Comparison of ENCODE assay signal across 23 cellular contexts in the genomic region with DNA sequence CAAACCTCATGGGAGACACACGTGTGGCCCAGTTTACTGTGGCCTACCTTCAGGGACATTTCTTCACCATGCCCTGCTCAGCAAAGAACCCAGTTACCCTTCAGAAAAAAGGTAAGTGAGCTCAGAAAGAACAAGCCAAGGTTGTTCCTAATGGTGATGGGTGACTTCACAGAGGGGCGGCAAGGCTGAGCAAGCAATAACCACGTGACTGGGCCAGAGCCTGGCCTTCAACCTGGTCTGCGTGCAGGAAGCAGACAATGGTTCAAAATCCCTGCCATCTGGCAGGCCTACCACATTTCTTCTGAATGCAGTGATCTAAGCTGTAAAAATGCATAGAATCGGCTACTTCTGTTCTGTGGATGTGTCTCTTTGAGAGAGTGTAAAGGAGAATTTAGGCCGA.
DNase-seq lines count a peak whose midpoint lies in the region; ATAC-seq, FAIRE-seq and TF ChIP-seq lines count a peak whose summit lies in the region.
"Had no signal": no experiment of that assay in that cellular context is flagged by ENCODE, and none has a peak within 500 bp of the region (broad histone marks: within the 10 kb centered on the region; RNA-seq: fewer than 3 reads in every experiment).

No MANE protein-coding gene starts in this region.

- H3K27ac ChIP-seq in HepG2 (ENCODE audit: extremely low read length, insufficient read depth, low read length) (no peak overlapping the region), right lobe of liver (no peak overlapping the region), K562 (ENCODE audit: extremely low read depth, low read depth, low read length) (no peak overlapping the region)
- H3K27ac ChIP-seq: BLaER1 treated with 17β-estradiol and CSF1 and Interleukin-3, amounts not matched to agents 10 nM and 100 nM; GM23248 had no signal

- H3K4me3 Mint-ChIP-seq in osteocyte (ENCODE audit: unreplicated experiment) (no peak overlapping the region), MCF 10A (ENCODE audit: unreplicated experiment) (no peak overlapping the region)
- H3K4me3 Mint-ChIP-seq: B cell; CD14-positive monocyte; CD4-positive, alpha-beta T cell; CD8-positive, alpha-beta memory T cell had no signal

- TF ChIP-seq POLR2A in HepG2 (IDR thresholded peaks at IDR 0.05; ENCODE audit: insufficient read depth in 1 of 2, low read depth in 2 of 2, low read length in 2 of 2), result no peak
- TF ChIP-seq POLR2A in right lobe of liver (IDR thresholded peaks at IDR 0.05), result no peak
- TF ChIP-seq POLR2A in K562 (conservative IDR thresholded peaks at IDR 0.05), result no peak

- H3K9ac ChIP-seq in HepG2 (ENCODE audit: insufficient read depth, low read depth, low read length) (no peak overlapping the region), K562 (ENCODE audit: insufficient read depth in 1 of 2, low read depth in 2 of 2, low read length in 2 of 2) (no peak overlapping the region)
- H3K9ac ChIP-seq: BLaER1 treated with 17β-estradiol and CSF1 and Interleukin-3, amounts not matched to agents 10 nM and 100 nM; GM23248 had no signal

- no peaks in the 10 kb centered on the region for H3K9me3 ChIP-seq in HepG2 (ENCODE audit: low read length)
- H3K9me3 ChIP-seq in right lobe of liver, result no peaks in the 10 kb centered on the region
- no peaks in the 10 kb centered on the region for H3K9me3 ChIP-seq in K562 (replicated peaks; ENCODE audit: control insufficient read depth, insufficient read depth, low read depth, low read length)

- no peak for TF ChIP-seq EP300 in HepG2 (IDR thresholded peaks at IDR 0.05; ENCODE audit: low read depth in 2 of 2, low read length in 2 of 2)
- TF ChIP-seq EP300 in HepG2 (CRISPR knock-in tag; IDR thresholded peaks at IDR 0.05; ENCODE audit: borderline replicate concordance), result no peak
- TF ChIP-seq EP300 in K562 (IDR thresholded peaks at IDR 0.05; ENCODE audit: low read length), result no peak

- peaks cover 2 to 8% of the 10 kb centered on the region in 2 experiments; a peak in 1 of 5 replicates for H3K27me3 ChIP-seq in HepG2 (ENCODE audit: control insufficient read depth in 1 of 2, insufficient read depth in 2 of 2, low read length in 2 of 2)
- H3K27me3 ChIP-seq in right lobe of liver, result no peaks in the 10 kb centered on the region
- H3K27me3 ChIP-seq in K562 (ENCODE audit: control insufficient read depth in 2 of 2, insufficient read depth in 2 of 2, low read length in 2 of 2), result no peaks in the 10 kb centered on the region; a peak in 1 of 5 replicates

- FAIRE-seq in HepG2 (lab: Jason Lieb, UNC) (no peak), K562 (lab: Jason Lieb, UNC) (no peak)
- FAIRE-seq: A204.1, D721Med, GM12878, GM19239, H1 had no signal

- TF ChIP-seq CTCF in HepG2 (CRISPR knock-in tag; IDR thresholded peaks at IDR 0.05), result no peak
- no peak for TF ChIP-seq CTCF in right lobe of liver (IDR thresholded peaks at IDR 0.05)
- TF ChIP-seq CTCF in K562 (IDR thresholded peaks at IDR 0.05 in 2 of 3, conservative IDR thresholded peaks at IDR 0.05 in 1 of 3; ENCODE audit: insufficient read depth in 2 of 3, low read depth in 1 of 3, low read length in 3 of 3), result no peak
- TF ChIP-seq CTCF in osteocyte (IDR thresholded peaks at IDR 0.05), result no peak
- no peak for TF ChIP-seq CTCF in MCF 10A (IDR thresholded peaks at IDR 0.05; ENCODE audit: unreplicated experiment)

- no peak for TF ChIP-seq RAD21 in HepG2 (CRISPR knock-in tag; IDR thresholded peaks at IDR 0.05)
- TF ChIP-seq RAD21 in K562 (CRISPR knock-in tag; conservative IDR thresholded peaks at IDR 0.05 in 1 of 2, IDR thresholded peaks at IDR 0.05 in 1 of 2), result no peak

- H2AFZ ChIP-seq in HepG2 (ENCODE audit: low read length), result no peak overlapping the region
- H2AFZ ChIP-seq in K562 (ENCODE audit: low read depth, low read length), result no peak overlapping the region
- H2AFZ ChIP-seq: GM23248 had no signal

- H3K4me3 ChIP-seq in HepG2 (replicated peaks in 1 of 3; ENCODE audit: insufficient read depth in 1 of 3, low read depth in 2 of 3, low read length in 3 of 3) (no peak overlapping the region), right lobe of liver (no peak overlapping the region), K562 (no peak overlapping the region)
- H3K4me3 ChIP-seq: BLaER1 treated with 17β-estradiol and CSF1 and Interleukin-3, amounts not matched to agents 10 nM and 100 nM; GM12878; GM23248 had no signal

- BruUV-seq in HepG2 (replicated peaks; lab: Mats Ljungman, UMichigan) (no TSS peak), K562 (replicated peaks; lab: Mats Ljungman, UMichigan) (no TSS peak), MCF 10A (replicated peaks; lab: Mats Ljungman, UMichigan) (no TSS peak)

- POLR2A ChIA-PET in HepG2 (lab: Yijun Ruan, JAX), result no interaction called here
- POLR2A ChIA-PET in K562 (lab: Yijun Ruan, JAX), result interaction anchor here (1.2 kb wide), 1 partner anchor 14 kb away, joined by 3 read pairs; no protein-coding TSS in a partner anchor
- POLR2A ChIA-PET in MCF 10A (lab: Yijun Ruan, JAX), result no interaction called here

- WGBS in HepG2 (ENCODE audit: low lambda C conversion rate), result 11% methylated on average over 6 of the region's 6 CpGs
- WGBS in right lobe of liver (ENCODE audit: insufficient coverage, low coverage, low lambda C conversion rate, missing lambda C conversion rate), result 61% methylated on average over 2 of the region's 6 CpGs
- WGBS in K562 (ENCODE audit: insufficient coverage, low coverage, missing lambda C conversion rate), result 3% methylated on average over 6 of the region's 6 CpGs

- H3K9me1 ChIP-seq in K562 (ENCODE audit: control insufficient read depth, insufficient read depth, low read length), result no peaks in the 10 kb centered on the region

- intact Hi-C loops in HepG2 (cut with micrococcal nuclease; ENCODE audit: unreplicated experiment) (no loop called here), right lobe of liver (cut with DNase I) (no loop called here), K562 (cut with micrococcal nuclease) (no loop called here), MCF 10A (cut with micrococcal nuclease) (no loop called here)

- H3K36me3 Mint-ChIP-seq in osteocyte (ENCODE audit: unreplicated experiment) (no peaks in the 10 kb centered on the region), MCF 10A (ENCODE audit: insufficient read depth, unreplicated experiment) (no peaks in the 10 kb centered on the region)
- H3K36me3 Mint-ChIP-seq: CD14-positive monocyte; CD8-positive, alpha-beta memory T cell had no signal

- H3K4me1 ChIP-seq in HepG2 (ENCODE audit: insufficient read depth, low read length) (no peaks in the 10 kb centered on the region), right lobe of liver (no peaks in the 10 kb centered on the region), K562 (replicated peaks in 1 of 2; ENCODE audit: control insufficient read depth in 2 of 2, insufficient read depth in 2 of 2, low read length in 2 of 2) (no peaks in the 10 kb centered on the region)

- H3K79me2 ChIP-seq in HepG2 (ENCODE audit: insufficient read depth, low read length), result no peaks in the 10 kb centered on the region
- H3K79me2 ChIP-seq in K562 (ENCODE audit: control insufficient read depth, insufficient read depth, low read length), result no peaks in the 10 kb centered on the region

- H3K4me2 ChIP-seq in HepG2 (ENCODE audit: low read depth, low read length), result no peak overlapping the region
- H3K4me2 ChIP-seq in K562 (ENCODE audit: insufficient read depth, low read length), result no peak overlapping the region

- H3K27ac Mint-ChIP-seq in osteocyte (ENCODE audit: unreplicated experiment) (no peak overlapping the region), MCF 10A (ENCODE audit: low read depth, unreplicated experiment) (no peak overlapping the region)
- H3K27ac Mint-ChIP-seq: B cell; CD14-positive monocyte; CD4-positive, alpha-beta T cell; CD8-positive, alpha-beta memory T cell had no signal

- CTCF ChIA-PET in HepG2 (lab: Yijun Ruan, JAX; ENCODE audit: low intra/inter-chr PET ratio, low total read pairs), result no interaction called here
- CTCF ChIA-PET in K562 (lab: Yijun Ruan, JAX; ENCODE audit: low intra/inter-chr PET ratio), result no interaction called here
- CTCF ChIA-PET in MCF 10A (lab: Yijun Ruan, JAX), result no interaction called here

- no peak for ATAC-seq in HepG2
- no peak for ATAC-seq in right lobe of liver
- no peak for ATAC-seq in K562
- no peak for ATAC-seq in HG02588 (IDR thresholded peaks at IDR 0.05; ENCODE audit: unreplicated experiment)
- ATAC-seq: GM12878 had no signal

- peaks cover 3% of the 10 kb centered on the region for H3K27me3 Mint-ChIP-seq in osteocyte (ENCODE audit: unreplicated experiment)
- H3K27me3 Mint-ChIP-seq in MCF 10A (ENCODE audit: insufficient read depth, unreplicated experiment), result no peaks in the 10 kb centered on the region
- H3K27me3 Mint-ChIP-seq: CD4-positive, alpha-beta T cell had no signal

- H3K9me3 Mint-ChIP-seq in osteocyte (ENCODE audit: unreplicated experiment) (no peaks in the 10 kb centered on the region), MCF 10A (ENCODE audit: unreplicated experiment) (peaks cover 6% of the 10 kb centered on the region)
- H3K9me3 Mint-ChIP-seq: CD4-positive, alpha-beta T cell had no signal

- H3K36me3 ChIP-seq in HepG2 (replicated peaks in 1 of 2; ENCODE audit: control insufficient read depth in 1 of 2, insufficient read depth in 2 of 2, low read length in 2 of 2), result no peaks in the 10 kb centered on the region
- H3K36me3 ChIP-seq in right lobe of liver, result no peaks in the 10 kb centered on the region
- H3K36me3 ChIP-seq in K562 (ENCODE audit: control insufficient read depth, insufficient read depth, low read length), result no peaks in the 10 kb centered on the region
- H3K36me3 ChIP-seq: BLaER1 treated with 17β-estradiol and CSF1 and Interleukin-3, amounts not matched to agents 10 nM and 100 nM had no signal

- no peaks in the 10 kb centered on the region for H4K20me1 ChIP-seq in HepG2 (ENCODE audit: insufficient read depth, low read length)
- H4K20me1 ChIP-seq in K562 (replicated peaks; ENCODE audit: control insufficient read depth, insufficient read depth, low read length), result no peaks in the 10 kb centered on the region
- H4K20me1 ChIP-seq: BLaER1 treated with 17β-estradiol and CSF1 and Interleukin-3, amounts not matched to agents 10 nM and 100 nM had no signal

- DNase-seq in HepG2 (ENCODE audit: low spot score) (no peak), right lobe of liver (no peak), K562 (ENCODE audit: extremely low read depth in 1 of 4, low spot score in 3 of 4) (no peak), osteocyte (ENCODE audit: extremely low spot score, unreplicated experiment) (peak; percentile 72), MCF 10A (ENCODE audit: unreplicated experiment) (no peak)
- DNase-seq: CD4-positive, alpha-beta T cell; CD8-positive, alpha-beta memory T cell; DMS 273 treated with DMSO at 0.1 percent for 48 hours; DMS79; EL; GDM1; GM23248; H7; HCEC 1CT had no signal

- no peaks in the 10 kb centered on the region for H3K4me1 Mint-ChIP-seq in osteocyte (ENCODE audit: unreplicated experiment)
- no peaks in the 10 kb centered on the region for H3K4me1 Mint-ChIP-seq in MCF 10A (ENCODE audit: insufficient read depth, unreplicated experiment)
- H3K4me1 Mint-ChIP-seq: B cell; CD14-positive monocyte; CD8-positive, alpha-beta memory T cell had no signal

- in situ Hi-C loops in HepG2 (cut with HindIII; ENCODE audit: extremely low pct_ligation_motif_present, low pct_unique_long_range_greater_than_20kb), result loop anchor here (10.0 kb wide), 1 partner anchor 61 kb away; no protein-coding TSS in a partner anchor
- in situ Hi-C loops in K562 (cut with MboI), result no loop called here

TF ChIP-seq in HepG2, 621 proteins besides CTCF, POLR2A, EP300 and RAD21 (continues in another document):
- TF ChIP-seq NCOR1 (IDR thresholded peaks at IDR 0.05; ENCODE audit: borderline replicate concordance, low read length), result no peak

TF ChIP-seq in K562, 482 proteins besides CTCF, POLR2A, EP300 and RAD21 (continues in another document):
- TF ChIP-seq STAT5B (CRISPR knock-in tag; IDR thresholded peaks at IDR 0.05), result no peak

Comparison
In these comparisons a context has a peak if more than half of its experiments do, and no peak if none do; other contexts are left out.
1. Of the 241 proteins assayed by ChIP-seq in both HepG2 and K562: peak only in HepG2: MNT and RAD51; only in K562: TFE3; in both: none; in neither: 238.